1 cellular context compared by ENCODE assay signal in genomic region chr1:89688607-89689006, GRCh38.
A peak's percentile ranks its signal among the peaks of the same experiment; 100 is the strongest.
TF ChIP-seq lines count a peak whose summit lies in the region.

No MANE protein-coding gene starts in this region.

TF ChIP-seq in K562, 482 proteins besides CTCF, POLR2A, EP300 and RAD21 (continued from another document):
- TF ChIP-seq ARID4B (CRISPR knock-in tag; IDR thresholded peaks at IDR 0.05) (no peak), RFX1 (IDR thresholded peaks at IDR 0.05) (peak; percentile 75), TFAM (CRISPR knock-in tag; conservative IDR thresholded peaks at IDR 0.05) (no peak), NR2C1 (IDR thresholded peaks at IDR 0.05) (no peak), NR2C1 (tag; IDR thresholded peaks at IDR 0.05) (peak; percentile 53; the same call in 1 of the 2 replicates), ZFP30 (CRISPR knock-in tag; IDR thresholded peaks at IDR 0.05; ENCODE audit: borderline replicate concordance) (no peak), FOXA1 (IDR thresholded peaks at IDR 0.05; ENCODE audit: borderline replicate concordance) (no peak), SMAD3 (CRISPR knock-in tag; conservative IDR thresholded peaks at IDR 0.05) (no peak), MBD1 (CRISPR knock-in tag; IDR thresholded peaks at IDR 0.05) (no peak), SRSF9 (IDR thresholded peaks at IDR 0.05; ENCODE audit: borderline replicate concordance, low read depth, low read length) (no peak), HNRNPLL (IDR thresholded peaks at IDR 0.05; ENCODE audit: low read depth, low read length, poor library complexity, severe bottlenecking) (no peak), ZNF212 (CRISPR knock-in tag; IDR thresholded peaks at IDR 0.05) (no peak), TCFL5 (CRISPR knock-in tag; conservative IDR thresholded peaks at IDR 0.05) (no peak), IRF2 (CRISPR knock-in tag; IDR thresholded peaks at IDR 0.05) (no peak), GMEB1 (CRISPR knock-in tag; IDR thresholded peaks at IDR 0.05) (no peak), MYBL2 (IDR thresholded peaks at IDR 0.05; ENCODE audit: low read depth) (no peak), MYBL2 (CRISPR knock-in tag; IDR thresholded peaks at IDR 0.05; ENCODE audit: borderline replicate concordance) (no peak), MEIS2 (IDR thresholded peaks at IDR 0.05; ENCODE audit: partially characterized antibody) (peak; percentile 2), CREB5 (CRISPR knock-in tag; IDR thresholded peaks at IDR 0.05) (no peak), PKNOX1 (IDR thresholded peaks at IDR 0.05) (peak; percentile 46), BRCA1 (IDR thresholded peaks at IDR 0.05) (no peak), BRCA1 (CRISPR knock-in tag; IDR thresholded peaks at IDR 0.05) (no peak), ZNF668 (CRISPR knock-in tag; IDR thresholded peaks at IDR 0.05) (no peak), ZNF589 (CRISPR knock-in tag; IDR thresholded peaks at IDR 0.05; ENCODE audit: low read depth) (no peak)
- TF ChIP-seq, protein P1, sequence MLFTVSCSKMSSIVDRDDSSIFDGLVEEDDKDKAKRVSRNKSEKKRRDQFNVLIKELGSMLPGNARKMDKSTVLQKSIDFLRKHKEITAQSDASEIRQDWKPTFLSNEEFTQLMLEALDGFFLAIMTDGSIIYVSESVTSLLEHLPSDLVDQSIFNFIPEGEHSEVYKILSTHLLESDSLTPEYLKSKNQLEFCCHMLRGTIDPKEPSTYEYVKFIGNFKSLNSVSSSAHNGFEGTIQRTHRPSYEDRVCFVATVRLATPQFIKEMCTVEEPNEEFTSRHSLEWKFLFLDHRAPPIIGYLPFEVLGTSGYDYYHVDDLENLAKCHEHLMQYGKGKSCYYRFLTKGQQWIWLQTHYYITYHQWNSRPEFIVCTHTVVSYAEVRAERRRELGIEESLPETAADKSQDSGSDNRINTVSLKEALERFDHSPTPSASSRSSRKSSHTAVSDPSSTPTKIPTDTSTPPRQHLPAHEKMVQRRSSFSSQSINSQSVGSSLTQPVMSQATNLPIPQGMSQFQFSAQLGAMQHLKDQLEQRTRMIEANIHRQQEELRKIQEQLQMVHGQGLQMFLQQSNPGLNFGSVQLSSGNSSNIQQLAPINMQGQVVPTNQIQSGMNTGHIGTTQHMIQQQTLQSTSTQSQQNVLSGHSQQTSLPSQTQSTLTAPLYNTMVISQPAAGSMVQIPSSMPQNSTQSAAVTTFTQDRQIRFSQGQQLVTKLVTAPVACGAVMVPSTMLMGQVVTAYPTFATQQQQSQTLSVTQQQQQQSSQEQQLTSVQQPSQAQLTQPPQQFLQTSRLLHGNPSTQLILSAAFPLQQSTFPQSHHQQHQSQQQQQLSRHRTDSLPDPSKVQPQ (CRISPR knock-in tag; IDR thresholded peaks at IDR 0.05; ENCODE audit: borderline replicate concordance): no peak
- TF ChIP-seq, protein P2, sequence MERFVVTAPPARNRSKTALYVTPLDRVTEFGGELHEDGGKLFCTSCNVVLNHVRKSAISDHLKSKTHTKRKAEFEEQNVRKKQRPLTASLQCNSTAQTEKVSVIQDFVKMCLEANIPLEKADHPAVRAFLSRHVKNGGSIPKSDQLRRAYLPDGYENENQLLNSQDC (CRISPR knock-in tag; IDR thresholded peaks at IDR 0.05): no peak
- TF ChIP-seq, protein P3, sequence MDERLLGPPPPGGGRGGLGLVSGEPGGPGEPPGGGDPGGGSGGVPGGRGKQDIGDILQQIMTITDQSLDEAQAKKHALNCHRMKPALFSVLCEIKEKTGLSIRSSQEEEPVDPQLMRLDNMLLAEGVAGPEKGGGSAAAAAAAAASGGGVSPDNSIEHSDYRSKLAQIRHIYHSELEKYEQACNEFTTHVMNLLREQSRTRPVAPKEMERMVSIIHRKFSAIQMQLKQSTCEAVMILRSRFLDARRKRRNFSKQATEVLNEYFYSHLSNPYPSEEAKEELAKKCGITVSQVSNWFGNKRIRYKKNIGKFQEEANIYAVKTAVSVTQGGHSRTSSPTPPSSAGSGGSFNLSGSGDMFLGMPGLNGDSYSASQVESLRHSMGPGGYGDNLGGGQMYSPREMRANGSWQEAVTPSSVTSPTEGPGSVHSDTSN (CRISPR knock-in tag; IDR thresholded peaks at IDR 0.05; ENCODE audit: low read depth): no peak
- TF ChIP-seq, protein P3 (tag; conservative IDR thresholded peaks at IDR 0.05; ENCODE audit: low read depth): peak; percentile 76
- TF ChIP-seq, protein P4, sequence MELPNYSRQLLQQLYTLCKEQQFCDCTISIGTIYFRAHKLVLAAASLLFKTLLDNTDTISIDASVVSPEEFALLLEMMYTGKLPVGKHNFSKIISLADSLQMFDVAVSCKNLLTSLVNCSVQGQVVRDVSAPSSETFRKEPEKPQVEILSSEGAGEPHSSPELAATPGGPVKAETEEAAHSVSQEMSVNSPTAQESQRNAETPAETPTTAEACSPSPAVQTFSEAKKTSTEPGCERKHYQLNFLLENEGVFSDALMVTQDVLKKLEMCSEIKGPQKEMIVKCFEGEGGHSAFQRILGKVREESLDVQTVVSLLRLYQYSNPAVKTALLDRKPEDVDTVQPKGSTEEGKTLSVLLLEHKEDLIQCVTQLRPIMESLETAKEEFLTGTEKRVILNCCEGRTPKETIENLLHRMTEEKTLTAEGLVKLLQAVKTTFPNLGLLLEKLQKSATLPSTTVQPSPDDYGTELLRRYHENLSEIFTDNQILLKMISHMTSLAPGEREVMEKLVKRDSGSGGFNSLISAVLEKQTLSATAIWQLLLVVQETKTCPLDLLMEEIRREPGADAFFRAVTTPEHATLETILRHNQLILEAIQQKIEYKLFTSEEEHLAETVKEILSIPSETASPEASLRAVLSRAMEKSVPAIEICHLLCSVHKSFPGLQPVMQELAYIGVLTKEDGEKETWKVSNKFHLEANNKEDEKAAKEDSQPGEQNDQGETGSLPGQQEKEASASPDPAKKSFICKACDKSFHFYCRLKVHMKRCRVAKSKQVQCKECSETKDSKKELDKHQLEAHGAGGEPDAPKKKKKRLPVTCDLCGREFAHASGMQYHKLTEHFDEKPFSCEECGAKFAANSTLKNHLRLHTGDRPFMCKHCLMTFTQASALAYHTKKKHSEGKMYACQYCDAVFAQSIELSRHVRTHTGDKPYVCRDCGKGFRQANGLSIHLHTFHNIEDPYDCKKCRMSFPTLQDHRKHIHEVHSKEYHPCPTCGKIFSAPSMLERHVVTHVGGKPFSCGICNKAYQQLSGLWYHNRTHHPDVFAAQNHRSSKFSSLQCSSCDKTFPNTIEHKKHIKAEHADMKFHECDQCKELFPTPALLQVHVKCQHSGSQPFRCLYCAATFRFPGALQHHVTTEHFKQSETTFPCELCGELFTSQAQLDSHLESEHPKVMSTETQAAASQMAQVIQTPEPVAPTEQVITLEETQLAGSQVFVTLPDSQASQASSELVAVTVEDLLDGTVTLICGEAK (IDR thresholded peaks at IDR 0.05): no peak
- TF ChIP-seq, protein P4 (CRISPR knock-in tag; IDR thresholded peaks at IDR 0.05): no peak
TF ChIP-seq in K562: peak in this region for 6.
